In the genomic region with DNA sequence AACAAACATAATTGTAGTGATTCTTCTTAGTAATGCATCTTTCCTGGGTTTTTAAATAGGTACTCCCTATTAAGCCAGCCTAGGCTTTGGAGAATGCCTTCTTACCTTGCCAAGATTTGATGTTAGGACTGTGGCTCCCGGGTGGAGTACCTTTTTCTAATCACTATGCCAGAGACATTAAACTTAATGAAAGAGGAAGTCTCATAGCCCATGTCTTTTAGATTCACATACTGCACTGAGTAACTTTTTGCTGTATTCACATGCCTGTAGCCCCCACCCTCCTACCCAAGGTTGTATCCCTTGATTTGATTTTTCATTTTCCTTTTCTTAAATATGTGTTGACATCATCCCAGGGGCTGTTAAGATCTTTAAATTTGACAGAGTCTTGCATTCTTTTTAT, we compare ENCODE assay signal across 16 cellular contexts.
DNase-seq lines count a peak whose midpoint lies in the region; ATAC-seq and TF ChIP-seq lines count a peak whose summit lies in the region.
"Had no signal": no experiment of that assay in that cellular context is flagged by ENCODE, and none has a peak within 500 bp of the region (broad histone marks: within the 10 kb centered on the region; RNA-seq: fewer than 3 reads in every experiment).

No MANE protein-coding gene starts in this region.

- H3K4me3 Mint-ChIP-seq in natural killer cell (no peak overlapping the region), activated B cell treated with CpG ODN at 0.5 μM for 24 hours (peak overlapping the region; percentile 36), glutamatergic neuron (ENCODE audit: unreplicated experiment) (no peak overlapping the region)
- H3K4me3 Mint-ChIP-seq in natural killer cell treated with Interleukin-12 subunit alpha and Interleukin-12 subunit beta and Interleukin-15 and Interleukin-18, amount 100 ng/mL, for 72 hours, result no peak overlapping the region
- H3K4me3 Mint-ChIP-seq: nephron had no signal

- ATAC-seq in natural killer cell (no peak), activated B cell treated with CpG ODN at 0.5 μM for 24 hours (ENCODE audit: low read depth) (peak; percentile 73), HG03354 (IDR thresholded peaks at IDR 0.05; ENCODE audit: poor library complexity, severe bottlenecking, unreplicated experiment) (no peak)
- ATAC-seq in natural killer cell treated with Interleukin-12 subunit alpha and Interleukin-12 subunit beta and Interleukin-15 and Interleukin-18, amount 100 ng/mL, for 72 hours, result no peak
- ATAC-seq: esophagus mucosa had no signal

- no peak overlapping the region for H3K27ac ChIP-seq in Peyer's patch
- no peak overlapping the region for H3K27ac ChIP-seq in GM23248
- H3K27ac ChIP-seq: dorsolateral prefrontal cortex had no signal

- H3K4me1 ChIP-seq in Peyer's patch (no peaks in the 10 kb centered on the region), GM23248 (ENCODE audit: insufficient read depth) (peaks cover 8% of the 10 kb centered on the region; the same call in 1 of the 2 replicates)

- no peak overlapping the region for H3K9ac ChIP-seq in GM23248

- TF ChIP-seq POLR2A in Peyer's patch (IDR thresholded peaks at IDR 0.05), result no peak

- DNase-seq in natural killer cell, result no peak
- DNase-seq in natural killer cell treated with Interleukin-12 subunit alpha and Interleukin-12 subunit beta and Interleukin-15 and Interleukin-18, amount 100 ng/mL, for 72 hours (ENCODE audit: low spot score), result no peak
- peak; percentile 16 to 30 for DNase-seq in Kasumi-1 (lab: John Stamatoyannopoulos, UW)
- DNase-seq in activated B cell treated with CpG ODN at 0.5 μM for 24 hours, result no peak
- no peak for DNase-seq in Peyer's patch
- no peak for DNase-seq in glutamatergic neuron
- DNase-seq in GM23248, result no peak
- DNase-seq: activated CD4-positive, CD25-positive, alpha-beta regulatory T cell treated with anti-CD3 and anti-CD28 coated beads, Interleukin-2, amount 50 U/mL, for 72 hours; activated CD8-positive, alpha-beta memory T cell treated with anti-CD3 and anti-CD28 coated beads, Interleukin-2, amount 50 U/mL, for 4 hours; dorsolateral prefrontal cortex; NCI-H1048; stimulated activated CD4-positive, alpha-beta T cell treated with anti-CD3 and anti-CD28 coated beads, Interleukin-12 subunit alpha, Interleukin-12 subunit beta, amount 100 ng/mL, for 4 hours had no signal

- no peak overlapping the region for H2AFZ ChIP-seq in GM23248

- TF ChIP-seq CTCF in natural killer cell (IDR thresholded peaks at IDR 0.05) (no peak), activated B cell treated with CpG ODN at 0.5 μM for 24 hours (IDR thresholded peaks at IDR 0.05) (no peak), Peyer's patch (IDR thresholded peaks at IDR 0.05) (no peak), glutamatergic neuron (IDR thresholded peaks at IDR 0.05; ENCODE audit: partially characterized antibody, unreplicated experiment) (no peak)

- H3K9me2 ChIP-seq in GM23248 (ENCODE audit: insufficient read depth), result no peaks in the 10 kb centered on the region

- H3K4me3 ChIP-seq in Peyer's patch (no peak overlapping the region), GM23248 (no peak overlapping the region)
- H3K4me3 ChIP-seq: dorsolateral prefrontal cortex, lung had no signal

- H3K4me2 ChIP-seq in GM23248 (ENCODE audit: unreplicated experiment), result no peak overlapping the region

- H3K36me3 Mint-ChIP-seq in natural killer cell, result peaks cover 10% of the 10 kb centered on the region
- peaks cover 6% of the 10 kb centered on the region for H3K36me3 Mint-ChIP-seq in natural killer cell treated with Interleukin-12 subunit alpha and Interleukin-12 subunit beta and Interleukin-15 and Interleukin-18, amount 100 ng/mL, for 72 hours
- peaks cover 51% of the 10 kb centered on the region for H3K36me3 Mint-ChIP-seq in activated B cell treated with CpG ODN at 0.5 μM for 24 hours (ENCODE audit: low read depth)
- H3K36me3 Mint-ChIP-seq in glutamatergic neuron (ENCODE audit: unreplicated experiment), result no peaks in the 10 kb centered on the region

- H3K9me3 Mint-ChIP-seq in natural killer cell (no peaks in the 10 kb centered on the region), activated B cell treated with CpG ODN at 0.5 μM for 24 hours (no peaks in the 10 kb centered on the region), glutamatergic neuron (ENCODE audit: unreplicated experiment) (peaks cover 7% of the 10 kb centered on the region)
- H3K9me3 Mint-ChIP-seq in natural killer cell treated with Interleukin-12 subunit alpha and Interleukin-12 subunit beta and Interleukin-15 and Interleukin-18, amount 100 ng/mL, for 72 hours, result no peaks in the 10 kb centered on the region
- H3K9me3 Mint-ChIP-seq: nephron had no signal

- POLR2A ChIA-PET in activated B cell treated with CpG ODN at 0.5 μM for 24 hours (lab: Charles Lee), result no interaction called here

- in situ Hi-C loops in GM23248 (cut with MboI), result loop anchor here (10.0 kb wide), 2 partner anchors 145 to 225 kb away; no protein-coding TSS in a partner anchor

- peak overlapping the region; percentile 40 to 72 for H3K27ac Mint-ChIP-seq in natural killer cell
- peak overlapping the region in 1 of 2 donors; percentile 60 for H3K27ac Mint-ChIP-seq in natural killer cell treated with Interleukin-12 subunit alpha and Interleukin-12 subunit beta and Interleukin-15 and Interleukin-18, amount 100 ng/mL, for 72 hours
- H3K27ac Mint-ChIP-seq in activated B cell treated with CpG ODN at 0.5 μM for 24 hours, result peak overlapping the region; percentile 59
- no peak overlapping the region for H3K27ac Mint-ChIP-seq in glutamatergic neuron (ENCODE audit: unreplicated experiment)
- H3K27ac Mint-ChIP-seq: nephron had no signal

- CTCF ChIA-PET in activated B cell treated with CpG ODN at 0.5 μM for 24 hours (lab: Charles Lee), result interaction anchor here (1.0 to 3.2 kb wide), 2 partner anchors 114 to 147 kb away, joined by 3 to 10 read pairs; a partner anchor contains a TSS

- 0 out of 2 replicates have a peak, but pooled peaks cover 4% of the 10 kb centered on the region for H3F3A ChIP-seq in GM23248 (ENCODE audit: insufficient read depth)

- H3K36me3 ChIP-seq in Peyer's patch (no peaks in the 10 kb centered on the region), GM23248 (ENCODE audit: low read depth) (no peaks in the 10 kb centered on the region)

- H3K27me3 Mint-ChIP-seq in natural killer cell (ENCODE audit: low read depth in 2 of 2) (no peaks in the 10 kb centered on the region), activated B cell treated with CpG ODN at 0.5 μM for 24 hours (no peaks in the 10 kb centered on the region), glutamatergic neuron (ENCODE audit: unreplicated experiment) (peaks cover 6% of the 10 kb centered on the region)
- H3K27me3 Mint-ChIP-seq in natural killer cell treated with Interleukin-12 subunit alpha and Interleukin-12 subunit beta and Interleukin-15 and Interleukin-18, amount 100 ng/mL, for 72 hours, result no peaks in the 10 kb centered on the region

- 47 to 67% methylated on average over 1 of the region's 1 CpG for WGBS in GM23248 (ENCODE audit: low coverage in 1 of 2, low lambda C conversion rate in 2 of 2, missing lambda C conversion rate in 2 of 2), 2 experiments

- H3K27me3 ChIP-seq in Peyer's patch (no peaks in the 10 kb centered on the region), GM23248 (replicated peaks; ENCODE audit: insufficient read depth) (no peaks in the 10 kb centered on the region)
- H3K27me3 ChIP-seq: dorsolateral prefrontal cortex had no signal

- H3K79me2 ChIP-seq in GM23248 (ENCODE audit: insufficient read depth), result no peaks in the 10 kb centered on the region

- intact Hi-C loops in natural killer cell (cut with micrococcal nuclease), result loop anchor here (10.0 kb wide), 1 partner anchor 115 kb away; a partner anchor contains a TSS
- intact Hi-C loops in activated B cell treated with CpG ODN at 0.5 μM for 24 hours (cut with micrococcal nuclease), result loop anchor here (2.0 to 10.0 kb wide), 3 partner anchors 19 to 355 kb away; no protein-coding TSS in a partner anchor

- H3K4me1 Mint-ChIP-seq in natural killer cell, result peaks cover 11 to 39% of the 10 kb centered on the region in 2 donors
- H3K4me1 Mint-ChIP-seq in natural killer cell treated with Interleukin-12 subunit alpha and Interleukin-12 subunit beta and Interleukin-15 and Interleukin-18, amount 100 ng/mL, for 72 hours (ENCODE audit: low read depth in 2 of 2), result peaks cover 17 to 19% of the 10 kb centered on the region in 2 donors
- peaks cover 71% of the 10 kb centered on the region for H3K4me1 Mint-ChIP-seq in activated B cell treated with CpG ODN at 0.5 μM for 24 hours
- H3K4me1 Mint-ChIP-seq in glutamatergic neuron (ENCODE audit: low read depth, unreplicated experiment), result peaks cover 34% of the 10 kb centered on the region

- H3K9me3 ChIP-seq in Peyer's patch (no peaks in the 10 kb centered on the region), GM23248 (ENCODE audit: low read depth) (no peaks in the 10 kb centered on the region)

- H4K20me1 ChIP-seq in GM23248 (ENCODE audit: insufficient read depth), result no peaks in the 10 kb centered on the region

Comparison
In these comparisons a context has a peak if more than half of its experiments do, and no peak if none do; other contexts are left out.
1. DNase-seq: peak in Kasumi-1 (2 of 2); none in natural killer cell (single experiment), natural killer cell treated with Interleukin-12 subunit alpha and Interleukin-12 subunit beta and Interleukin-15 and Interleukin-18, amount 100 ng/mL, for 72 hours (single experiment), activated B cell treated with CpG ODN at 0.5 μM for 24 hours (single experiment), Peyer's patch (0 of 3), glutamatergic neuron (single experiment) and GM23248 (single experiment).